ENCODE assay signal across 7 cellular contexts in the genomic region with DNA sequence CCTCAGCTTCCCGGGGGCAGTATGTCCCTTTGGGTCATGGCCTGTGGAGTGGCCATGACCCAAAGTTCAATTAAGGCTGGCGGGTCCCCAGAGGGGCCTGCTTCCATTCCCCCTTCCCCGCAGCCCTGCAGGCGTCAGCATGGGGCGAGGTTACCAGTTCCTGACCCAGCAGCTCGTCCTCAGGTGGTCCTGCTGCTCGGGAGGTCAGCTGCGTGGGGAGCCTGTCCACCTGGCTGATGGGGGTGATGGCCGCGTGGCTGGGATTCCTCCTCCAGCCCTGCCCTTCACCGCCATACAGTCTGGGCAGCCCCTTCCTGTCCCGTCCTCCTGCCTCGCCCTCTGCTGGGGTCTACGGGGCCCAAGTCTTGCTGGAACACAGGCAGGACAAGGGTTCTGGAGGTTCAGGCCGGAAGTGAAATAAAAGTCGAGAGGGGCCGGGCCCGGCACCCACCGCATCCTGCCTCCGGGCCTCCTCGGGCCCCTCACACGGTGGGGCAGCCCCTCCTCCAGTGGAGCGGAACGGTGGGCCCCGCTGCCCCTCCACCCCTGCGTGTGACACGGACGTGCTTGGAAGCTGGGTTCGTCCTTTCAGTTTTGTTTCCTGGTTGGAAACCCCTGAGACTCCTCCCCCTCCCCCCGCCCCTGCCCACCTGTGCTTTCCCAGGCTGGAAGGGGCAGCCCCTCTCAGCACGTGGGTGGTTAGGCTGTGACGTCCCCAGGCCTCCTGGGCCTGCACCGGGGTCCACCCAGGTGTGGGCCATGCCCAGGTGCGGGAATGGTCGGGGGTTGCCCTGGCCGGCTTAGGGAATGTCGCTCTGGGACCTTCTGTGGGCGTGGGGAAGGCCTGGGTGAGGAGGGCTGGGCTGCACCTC. TPM values are rescaled to one million over a fixed set of nuclear protein-coding genes. Genes with fewer than 3 reads are reported as not detected.
DNase-seq lines count a peak whose midpoint lies in the region; ATAC-seq lines count a peak whose summit lies in the region.

No MANE protein-coding gene starts in this region.

- no peak overlapping the region for H3K9ac ChIP-seq in GM23248

- intact Hi-C loops in right cardiac atrium (cut with DNase I), result no loop called here

- H3K9me2 ChIP-seq in GM23248 (ENCODE audit: insufficient read depth), result no peaks in the 10 kb centered on the region

- no peaks in the 10 kb centered on the region for H3K9me3 ChIP-seq in right cardiac atrium (ENCODE audit: control insufficient read depth, low read length)
- H3K9me3 ChIP-seq in GM23248 (ENCODE audit: low read depth), result no peaks in the 10 kb centered on the region

- 18% methylated on average over 38 of the region's 38 CpGs for WGBS in right cardiac atrium
- WGBS in GM23248 (ENCODE audit: low coverage in 1 of 2, low lambda C conversion rate in 2 of 2, missing lambda C conversion rate in 2 of 2), 2 experiments, result 38 to 40% methylated on average over 34 to 38 of the region's 38 CpGs

- no peak overlapping the region for H3K4me3 ChIP-seq in right cardiac atrium (ENCODE audit: low read length)
- H3K4me3 ChIP-seq in GM23248, result no peak overlapping the region

- ATAC-seq in GM19328 (IDR thresholded peaks at IDR 0.05; ENCODE audit: unreplicated experiment) (peak; percentile 44), HG03196 (IDR thresholded peaks at IDR 0.05; ENCODE audit: unreplicated experiment) (peak; percentile 40), right cardiac atrium (peak; percentile 7 to 14)

- in situ Hi-C loops in GM23248 (cut with MboI), result no loop called here

- no peaks in the 10 kb centered on the region for H4K20me1 ChIP-seq in GM23248 (ENCODE audit: insufficient read depth)

- H3F3A ChIP-seq in GM23248 (ENCODE audit: insufficient read depth), result no peaks in the 10 kb centered on the region

- no peak overlapping the region for H2AFZ ChIP-seq in GM23248

- H3K27ac ChIP-seq in right cardiac atrium (ENCODE audit: low read length) (no peak overlapping the region), GM23248 (no peak overlapping the region)

- no peak overlapping the region for H3K4me2 ChIP-seq in GM23248 (ENCODE audit: unreplicated experiment)

- peaks cover 31% of the 10 kb centered on the region for H3K79me2 ChIP-seq in GM23248 (ENCODE audit: insufficient read depth)

- DNase-seq in activated T-cell treated with anti-CD3 and anti-CD28 coated beads for 24 hours (ENCODE audit: low read depth) (peak; percentile 84), right cardiac atrium (peak in 2 of 3 donors; percentile 63 to 70), GM23248 (no peak), NCI-H146 (lab: John Stamatoyannopoulos, UW) (no peak)
- peak; percentile 87 for DNase-seq in stimulated activated CD4-positive, alpha-beta T cell treated with anti-CD3 and anti-CD28 coated beads, Interleukin-4, amount 100 ng/mL, for 1 hour

- no peaks in the 10 kb centered on the region for H3K36me3 ChIP-seq in GM23248 (ENCODE audit: low read depth)

- peaks cover 18% of the 10 kb centered on the region for H3K4me1 ChIP-seq in right cardiac atrium (ENCODE audit: control insufficient read depth, insufficient read depth, low read length)
- peaks cover 14% of the 10 kb centered on the region for H3K4me1 ChIP-seq in GM23248 (ENCODE audit: insufficient read depth)

- H3K27me3 ChIP-seq in right cardiac atrium (ENCODE audit: control insufficient read depth, insufficient read depth) (no peaks in the 10 kb centered on the region), GM23248 (replicated peaks; ENCODE audit: insufficient read depth) (no peaks in the 10 kb centered on the region)

RNA-seq across cellular contexts. Expression of a gene that starts 6.8 kb away (rescaled TPM):
- 10 to 100 TPM; 19.8 to 28.9 (median 24.5) TPM for total RNA-seq in right cardiac atrium
- polyA plus RNA-seq in right cardiac atrium (19.5 TPM), GM23248 (2016; fragmentation: Nextera tagmentation; extraction: Ambion mirVana) (0.56 and 1.2 TPM in 2 replicates)
- total RNA-seq in GM23248 (2014; rRNA removed; shearing (Covaris generic)), result 5.6 and 6.4 TPM in 2 replicates

RNA-seq across cellular contexts. Expression of a gene that starts 31.6 kb away (rescaled TPM):
- total RNA-seq in right cardiac atrium, result 10 to 100 TPM; 10.2 to 18.8 (median 13.9) TPM
- 12.1 TPM for polyA plus RNA-seq in right cardiac atrium
- total RNA-seq in GM23248 (2014; rRNA removed; shearing (Covaris generic)), result 4.0 TPM in 1 of 2 replicates, not detected in the other
- polyA plus RNA-seq in GM23248 (2016; fragmentation: Nextera tagmentation; extraction: Ambion mirVana), result 0.31 TPM in 1 of 2 replicates, not detected in the other

RNA-seq across cellular contexts. Expression of a gene that starts 36.2 kb away (rescaled TPM):
- 1 to 10 TPM; 1.9 to 2.5 (median 2.2) TPM for total RNA-seq in right cardiac atrium
- polyA plus RNA-seq in right cardiac atrium, result 2.1 TPM
- total RNA-seq in GM23248 (2014; rRNA removed; shearing (Covaris generic)), result 3.7 and 4.0 TPM in 2 replicates
- polyA plus RNA-seq in GM23248 (2016; fragmentation: Nextera tagmentation; extraction: Ambion mirVana), result 1.3 and 1.5 TPM in 2 replicates

Comparison
In these comparisons a context has a peak if more than half of its experiments do, and no peak if none do; other contexts are left out.
1. DNase-seq: peak in activated T-cell treated with anti-CD3 and anti-CD28 coated beads for 24 hours (single experiment), right cardiac atrium (2 of 3) and stimulated activated CD4-positive, alpha-beta T cell treated with anti-CD3 and anti-CD28 coated beads, Interleukin-4, amount 100 ng/mL, for 1 hour (single experiment); none in GM23248 (single experiment) and NCI-H146 (single experiment).
2. Peak in every context shown above with its lines, with median percentiles within 50 percentile points of each other: ATAC-seq.